13 cellular contexts compared by ENCODE assay signal in genomic region chr12:2413999-2414792, GRCh38.
A peak's percentile ranks its signal among the peaks of the same experiment; 100 is the strongest.
DNase-seq lines count a peak whose midpoint lies in the region; ATAC-seq and TF ChIP-seq lines count a peak whose summit lies in the region.
"Had no signal": no experiment of that assay in that cellular context is flagged by ENCODE, and none has a peak within 500 bp of the region (broad histone marks: within the 10 kb centered on the region; RNA-seq: fewer than 3 reads in every experiment).

No MANE protein-coding gene starts in this region.

- TF ChIP-seq EP300 in sigmoid colon (IDR thresholded peaks at IDR 0.05) = no peak

- intact Hi-C loops in adrenal gland (cut with DNase I) = no loop called here
- intact Hi-C loops in right lobe of liver (cut with DNase I) = no loop called here
- intact Hi-C loops in sigmoid colon (cut with DNase I) = no loop called here

- TF ChIP-seq POLR2A in adrenal gland (IDR thresholded peaks at IDR 0.05) (no peak), right lobe of liver (IDR thresholded peaks at IDR 0.05) (no peak), sigmoid colon (IDR thresholded peaks at IDR 0.05) (no peak)

- no peaks in the 10 kb centered on the region for H3K4me1 ChIP-seq in adrenal gland (replicated peaks in 1 of 2)
- H3K4me1 ChIP-seq in right lobe of liver = no peaks in the 10 kb centered on the region
- H3K4me1 ChIP-seq in sigmoid colon = peaks cover 0 to 87% (median 63%) of the 10 kb centered on the region in 4 donors

- no peaks in the 10 kb centered on the region for H3K27me3 ChIP-seq in adrenal gland
- no peaks in the 10 kb centered on the region for H3K27me3 ChIP-seq in right lobe of liver
- H3K27me3 ChIP-seq in sigmoid colon = no peaks in the 10 kb centered on the region

- H3K4me3 ChIP-seq in adrenal gland (no peak overlapping the region), right lobe of liver (no peak overlapping the region), sigmoid colon (no peak overlapping the region)

- H3K9me3 ChIP-seq in adrenal gland (replicated peaks in 1 of 3) (no peaks in the 10 kb centered on the region), right lobe of liver (no peaks in the 10 kb centered on the region), sigmoid colon (no peaks in the 10 kb centered on the region)

- H3K36me3 ChIP-seq in adrenal gland (replicated peaks in 1 of 2) = no peaks in the 10 kb centered on the region
- H3K36me3 ChIP-seq in right lobe of liver = no peaks in the 10 kb centered on the region
- H3K36me3 ChIP-seq in sigmoid colon = no peaks in the 10 kb centered on the region

- peak; percentile 60 to 88 (median 72) for ATAC-seq in right lobe of liver
- ATAC-seq: Panc1 had no signal

- TF ChIP-seq CTCF in adrenal gland (IDR thresholded peaks at IDR 0.05) (no peak), right lobe of liver (IDR thresholded peaks at IDR 0.05) (no peak), sigmoid colon (IDR thresholded peaks at IDR 0.05) (no peak)

- WGBS in adrenal gland, 4 donors = 66 to 74% (median 71%) methylated on average over 8 to 13 of the region's 13 CpGs
- WGBS in right lobe of liver (ENCODE audit: insufficient coverage, low coverage, low lambda C conversion rate, missing lambda C conversion rate) = 46% methylated on average over 9 of the region's 13 CpGs
- WGBS in sigmoid colon, 2 donors = 74 to 79% methylated on average over 13 of the region's 13 CpGs

- DNase-seq in COLO829 (ENCODE audit: low spot score) = peak; percentile 58
- peak in 5 of 7 donors; percentile 25 to 66 (median 36) for DNase-seq in adrenal gland
- DNase-seq in right lobe of liver = no peak
- peak; percentile 34 for DNase-seq in sigmoid colon
- DNase-seq in occipital lobe (lab: John Stamatoyannopoulos, UW) = no peak
- no peak for DNase-seq in NCI-H2171 treated with DMSO at 0.1 percent for 48 hours (lab: John Stamatoyannopoulos, UW)
- DNase-seq in NCI-H446 treated with DMSO at 0.1 percent for 48 hours (lab: John Stamatoyannopoulos, UW) = no peak
- DNase-seq: COR-L47, KG1, NCI-H1436, NCI-H2029, NCI-H524 had no signal

- H3K27ac ChIP-seq in adrenal gland (peak overlapping the region in 1 of 5 donors; percentile 29), right lobe of liver (no peak overlapping the region), sigmoid colon (peak overlapping the region in 3 of 4 donors; percentile 38 to 94 (median 86))

Comparison
In these comparisons a context has a peak if more than half of its experiments do, and no peak if none do; other contexts are left out.
1. DNase-seq: peak in COLO829 (single experiment), adrenal gland (5 of 7) and sigmoid colon (single experiment); none in right lobe of liver (0 of 3), occipital lobe (single experiment), NCI-H2171 treated with DMSO at 0.1 percent for 48 hours (single experiment) and NCI-H446 treated with DMSO at 0.1 percent for 48 hours (single experiment).
2. H3K27ac ChIP-seq: peak in sigmoid colon (3 of 4); none in right lobe of liver (0 of 3).